ENCODE assay signal across 1 cellular context in genomic region chrX:145393702-145394235, GRCh38.
TF ChIP-seq lines count a peak whose summit lies in the region.

No MANE protein-coding gene starts in this region.

TF ChIP-seq in H1, 55 proteins besides CTCF, POLR2A, EP300 and RAD21 (continued from another document):
- TF ChIP-seq SAP30 (IDR thresholded peaks at IDR 0.05; ENCODE audit: insufficient read depth, insufficient replicate concordance, low read length) (no peak), HDAC6 (IDR thresholded peaks at IDR 0.05; ENCODE audit: low read depth, low read length) (no peak), RNF2 (IDR thresholded peaks at IDR 0.05; ENCODE audit: borderline replicate concordance, low read depth, low read length, missing control alignments, poor library complexity, severe bottlenecking) (no peak), NRF1 (IDR thresholded peaks at IDR 0.05; ENCODE audit: low read depth, low read length) (no peak)
